8 cellular contexts compared by ENCODE assay signal in the genomic region with DNA sequence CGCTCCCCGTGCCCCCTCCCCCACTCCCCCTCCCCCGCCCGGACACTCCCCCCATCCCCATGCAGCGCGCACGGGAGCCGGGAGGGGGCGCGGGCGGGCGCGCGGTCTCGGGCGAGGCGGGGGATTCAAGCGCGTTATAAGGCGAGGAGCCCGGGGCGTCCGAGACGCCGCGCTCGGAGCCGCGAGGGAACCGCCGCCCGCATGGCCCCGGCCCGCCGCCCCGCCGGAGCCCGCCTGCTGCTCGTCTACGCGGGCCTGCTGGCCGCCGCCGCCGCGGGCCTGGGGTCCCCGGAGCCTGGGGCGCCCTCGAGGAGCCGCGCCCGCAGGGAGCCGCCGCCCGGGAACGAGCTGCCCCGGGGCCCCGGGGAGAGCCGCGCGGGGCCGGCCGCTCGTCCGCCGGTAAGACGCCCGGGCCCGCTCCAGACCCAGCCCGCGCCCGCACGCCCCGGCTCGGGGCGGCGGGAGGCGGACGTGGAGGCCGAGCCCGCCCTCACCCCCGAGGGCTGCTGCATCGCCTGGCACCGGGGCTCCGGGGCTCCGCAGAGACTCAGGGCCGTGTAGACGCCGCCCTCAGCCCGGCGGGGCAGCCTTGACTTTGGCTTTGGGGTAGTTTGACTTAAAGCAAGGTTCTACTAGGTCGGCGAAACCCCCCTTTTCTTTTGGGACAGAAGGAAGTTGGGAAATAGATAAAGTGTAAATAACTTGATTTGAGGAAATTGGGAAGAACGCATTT. TPM values are rescaled to one million over a fixed set of nuclear protein-coding genes. Genes with fewer than 3 reads are reported as not detected.
DNase-seq lines count a peak whose midpoint lies in the region; ATAC-seq and TF ChIP-seq lines count a peak whose summit lies in the region.

A gene with protein sequence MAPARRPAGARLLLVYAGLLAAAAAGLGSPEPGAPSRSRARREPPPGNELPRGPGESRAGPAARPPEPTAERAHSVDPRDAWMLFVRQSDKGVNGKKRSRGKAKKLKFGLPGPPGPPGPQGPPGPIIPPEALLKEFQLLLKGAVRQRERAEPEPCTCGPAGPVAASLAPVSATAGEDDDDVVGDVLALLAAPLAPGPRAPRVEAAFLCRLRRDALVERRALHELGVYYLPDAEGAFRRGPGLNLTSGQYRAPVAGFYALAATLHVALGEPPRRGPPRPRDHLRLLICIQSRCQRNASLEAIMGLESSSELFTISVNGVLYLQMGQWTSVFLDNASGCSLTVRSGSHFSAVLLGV (plus strand): TSS at position 164 of the 733 bp plus-strand sequence. CDS start 38 bp downstream, at position 202.

- peak within 1 kb of the TSS; percentile 29 for H3K4me3 ChIP-seq in effector memory CD4-positive, alpha-beta T cell (ENCODE audit: insufficient read depth, low read depth, low read length, poor library complexity, severe bottlenecking)
- H3K4me3 ChIP-seq in mucosa of rectum (ENCODE audit: low read length in 2 of 2) (peak within 1 kb of the TSS; percentile 20 to 31), subcutaneous abdominal adipose tissue (ENCODE audit: low read depth in 1 of 5, low read length in 5 of 5) (peak within 1 kb of the TSS in 3 of 5 donors; percentile 31 to 42 (median 42))

- intact Hi-C loops in activated CD4-positive, alpha-beta T cell treated with anti-CD3 and anti-CD28 coated beads for 36 hours (cut with DNase I, micrococcal nuclease), result loop anchor here in 1 of 2 experiments (1.0 kb wide), 1 partner anchor 44 kb away; a partner anchor contains a TSS

- H3K27ac ChIP-seq in effector memory CD4-positive, alpha-beta T cell (ENCODE audit: insufficient read depth, low read length, poor library complexity, severe bottlenecking), result no peak within 1 kb of the TSS
- H3K27ac ChIP-seq in mucosa of rectum (ENCODE audit: low read depth in 2 of 2, low read length in 2 of 2), result no peak within 1 kb of the TSS
- no peak within 1 kb of the TSS for H3K27ac ChIP-seq in subcutaneous abdominal adipose tissue (ENCODE audit: low read depth, low read length)

- peaks cover 13% of the 10 kb centered on the region for H3K27me3 Mint-ChIP-seq in activated CD4-positive, alpha-beta T cell treated with anti-CD3 and anti-CD28 coated beads for 36 hours

- POLR2A ChIA-PET in activated CD4-positive, alpha-beta T cell treated with anti-CD3 and anti-CD28 coated beads for 36 hours (lab: Charles Lee), result no interaction called here

- ATAC-seq in activated CD4-positive, alpha-beta T cell treated with anti-CD3 and anti-CD28 coated beads for 36 hours, result peak; percentile 88

- H3K4me3 Mint-ChIP-seq in activated CD4-positive, alpha-beta T cell treated with anti-CD3 and anti-CD28 coated beads for 36 hours, result peak within 1 kb of the TSS; percentile 61

- no peak within 1 kb of the TSS for H3K9ac ChIP-seq in mucosa of rectum (ENCODE audit: low read depth in 1 of 2, low read length in 2 of 2)
- H3K9ac ChIP-seq in subcutaneous abdominal adipose tissue (ENCODE audit: low read length in 5 of 5), result no peak within 1 kb of the TSS

- CTCF ChIA-PET in activated CD4-positive, alpha-beta T cell treated with anti-CD3 and anti-CD28 coated beads for 36 hours (lab: Charles Lee), result interaction anchor here (0.7 to 1.3 kb wide), 2 partner anchors 104 to 282 kb away, joined by 3 to 4 read pairs; no protein-coding TSS in a partner anchor

- H3K27ac Mint-ChIP-seq in activated CD4-positive, alpha-beta T cell treated with anti-CD3 and anti-CD28 coated beads for 36 hours, result no peak within 1 kb of the TSS

- H3K4me1 Mint-ChIP-seq in activated CD4-positive, alpha-beta T cell treated with anti-CD3 and anti-CD28 coated beads for 36 hours, result peaks cover 5% of the 10 kb centered on the region

- TF ChIP-seq CTCF in LNCAP (IDR thresholded peaks at IDR 0.05), result peak; percentile 33

- no peaks in the 10 kb centered on the region for H3K9me3 ChIP-seq in effector memory CD4-positive, alpha-beta T cell (ENCODE audit: control insufficient read depth, low read length)
- H3K9me3 ChIP-seq in mucosa of rectum (ENCODE audit: control insufficient read depth in 2 of 2, low read length in 2 of 2) (no peaks in the 10 kb centered on the region), subcutaneous abdominal adipose tissue (ENCODE audit: control insufficient read depth in 5 of 5, low read length in 5 of 5) (peaks cover 0 to 3% (median 0%) of the 10 kb centered on the region in 5 donors)

- H3K27me3 ChIP-seq in effector memory CD4-positive, alpha-beta T cell (replicated peaks; ENCODE audit: control insufficient read depth, insufficient read depth, low read length, poor library complexity, severe bottlenecking), result peaks cover 17% of the 10 kb centered on the region
- peaks cover 5 to 19% of the 10 kb centered on the region in 2 donors for H3K27me3 ChIP-seq in mucosa of rectum (ENCODE audit: control insufficient read depth in 2 of 2, insufficient read depth in 2 of 2, low read length in 2 of 2)
- H3K27me3 ChIP-seq in subcutaneous abdominal adipose tissue (ENCODE audit: control insufficient read depth in 5 of 5, insufficient read depth in 4 of 5, low read length in 5 of 5), result peaks cover 20 to 38% (median 26%) of the 10 kb centered on the region in 5 donors

- H3K9me3 Mint-ChIP-seq in activated CD4-positive, alpha-beta T cell treated with anti-CD3 and anti-CD28 coated beads for 36 hours (ENCODE audit: low read depth), result peaks cover 3% of the 10 kb centered on the region

- DNase-seq in NCI-H82 (lab: John Stamatoyannopoulos, UW) (peak; percentile 81), NCI-H82 treated with DMSO at 0.1 percent for 48 hours (lab: John Stamatoyannopoulos, UW; ENCODE audit: unreplicated experiment) (no peak), foreskin melanocyte (no peak)
- DNase-seq in activated CD4-positive, alpha-beta T cell treated with anti-CD3 and anti-CD28 coated beads for 36 hours, result peak; percentile 77
- DNase-seq in effector memory CD4-positive, alpha-beta T cell, result peak in 1 of 3 donors; percentile 6

- no peaks in the 10 kb centered on the region for H3K36me3 Mint-ChIP-seq in activated CD4-positive, alpha-beta T cell treated with anti-CD3 and anti-CD28 coated beads for 36 hours (ENCODE audit: low read depth)

- H3K36me3 ChIP-seq in effector memory CD4-positive, alpha-beta T cell (ENCODE audit: control insufficient read depth, insufficient read depth, low read length), result no peaks in the 10 kb centered on the region
- H3K36me3 ChIP-seq in mucosa of rectum (ENCODE audit: control insufficient read depth in 2 of 2, insufficient read depth in 2 of 2, low read length in 2 of 2) (no peaks in the 10 kb centered on the region), subcutaneous abdominal adipose tissue (ENCODE audit: control insufficient read depth in 5 of 5, insufficient read depth in 5 of 5, low read length in 5 of 5) (no peaks in the 10 kb centered on the region)

- H3K4me1 ChIP-seq in effector memory CD4-positive, alpha-beta T cell (ENCODE audit: control insufficient read depth, insufficient read depth, low read length, poor library complexity, severe bottlenecking), result peaks cover 5% of the 10 kb centered on the region
- H3K4me1 ChIP-seq in mucosa of rectum (ENCODE audit: control insufficient read depth in 2 of 2, insufficient read depth in 2 of 2, low read length in 2 of 2) (peaks cover 3 to 8% of the 10 kb centered on the region in 2 donors), subcutaneous abdominal adipose tissue (ENCODE audit: control insufficient read depth in 5 of 5, insufficient read depth in 5 of 5, low read length in 5 of 5) (peaks cover 0 to 24% (median 12%) of the 10 kb centered on the region in 5 donors)

RNA-seq across cellular contexts. Expression of the gene that starts here (rescaled TPM):
- total RNA-seq in activated CD4-positive, alpha-beta T cell treated with anti-CD3 and anti-CD28 coated beads for 36 hours, result under 1 TPM; 0.07 to 0.39 TPM

Comparison
In these comparisons a context has a peak if more than half of its experiments do, and no peak if none do; other contexts are left out.
1. Peak in DNase-seq and ATAC-seq in activated CD4-positive, alpha-beta T cell treated with anti-CD3 and anti-CD28 coated beads for 36 hours; RNA of the gene not detected or under 1 TPM.